Comparison of ENCODE assay signal across 1 cellular context in genomic region chrX:56557376-56557929, GRCh38.
TF ChIP-seq lines count a peak whose summit lies in the region.

No MANE protein-coding gene starts in this region.

TF ChIP-seq in HEK293, 187 proteins besides CTCF, POLR2A, EP300 and RAD21 (continued from another document and continues in another):
- no peak for TF ChIP-seq ZNF202 (tag by site-specific recombination; IDR thresholded peaks at IDR 0.05; ENCODE audit: borderline replicate concordance)
- TF ChIP-seq HOXC10 (CRISPR knock-in tag; IDR thresholded peaks at IDR 0.05), result no peak
- no peak for TF ChIP-seq ZNF26 (tag by site-specific recombination; IDR thresholded peaks at IDR 0.05)
- TF ChIP-seq ZNF596 (tag by site-specific recombination; IDR thresholded peaks at IDR 0.05), result no peak
- TF ChIP-seq ZNF350 (tag by site-specific recombination; IDR thresholded peaks at IDR 0.05), result no peak
- TF ChIP-seq GLIS1 (tag by site-specific recombination; IDR thresholded peaks at IDR 0.05), result no peak
- TF ChIP-seq ZNF555 (tag by site-specific recombination; conservative IDR thresholded peaks at IDR 0.05), result peak; percentile 81
- no peak for TF ChIP-seq ZNF473 (tag by site-specific recombination; IDR thresholded peaks at IDR 0.05)
- TF ChIP-seq ZNF274 (IDR thresholded peaks at IDR 0.05; ENCODE audit: low read length), result no peak
- TF ChIP-seq ZNF274 (tag by site-specific recombination; IDR thresholded peaks at IDR 0.05; ENCODE audit: borderline replicate concordance), result no peak
- TF ChIP-seq ZNF354C (tag by site-specific recombination; IDR thresholded peaks at IDR 0.05; ENCODE audit: borderline replicate concordance, low read depth), result no peak
- no peak for TF ChIP-seq ZNF449 (tag by site-specific recombination; IDR thresholded peaks at IDR 0.05)
- TF ChIP-seq ZNF76 (tag by site-specific recombination; IDR thresholded peaks at IDR 0.05; ENCODE audit: borderline replicate concordance, low read depth), result no peak
- no peak for TF ChIP-seq MYNN (tag by site-specific recombination; IDR thresholded peaks at IDR 0.05; ENCODE audit: borderline replicate concordance)
- TF ChIP-seq TCF7L2 (IDR thresholded peaks at IDR 0.05; ENCODE audit: borderline replicate concordance, low read depth, low read length), result no peak
- TF ChIP-seq GLI4 (tag by site-specific recombination; IDR thresholded peaks at IDR 0.05), result no peak
- TF ChIP-seq SCRT1 (tag by site-specific recombination; IDR thresholded peaks at IDR 0.05; ENCODE audit: borderline replicate concordance), result no peak
- peak; percentile 82 for TF ChIP-seq ZNF426 (tag by site-specific recombination; IDR thresholded peaks at IDR 0.05)
- TF ChIP-seq ZBTB17 (tag by site-specific recombination; IDR thresholded peaks at IDR 0.05), result no peak
- no peak for TF ChIP-seq PRDM1 (tag by site-specific recombination; IDR thresholded peaks at IDR 0.05)
- TF ChIP-seq ZBTB6 (tag by site-specific recombination; IDR thresholded peaks at IDR 0.05), result no peak
- no peak for TF ChIP-seq PRDM4 (tag by site-specific recombination; IDR thresholded peaks at IDR 0.05)
- no peak for TF ChIP-seq YY2 (tag by site-specific recombination; IDR thresholded peaks at IDR 0.05)
- no peak for TF ChIP-seq KLF17 (tag by site-specific recombination; IDR thresholded peaks at IDR 0.05)
- TF ChIP-seq ZNF394 (tag by site-specific recombination; IDR thresholded peaks at IDR 0.05; ENCODE audit: borderline replicate concordance), result peak; percentile 87
- TF ChIP-seq SP7 (tag by site-specific recombination; IDR thresholded peaks at IDR 0.05), result no peak
- no peak for TF ChIP-seq ZFP3 (tag by site-specific recombination; IDR thresholded peaks at IDR 0.05; ENCODE audit: low read depth)
- no peak for TF ChIP-seq ZNF488 (tag by site-specific recombination; IDR thresholded peaks at IDR 0.05)
- TF ChIP-seq ZNF544 (tag by site-specific recombination; IDR thresholded peaks at IDR 0.05), result no peak
- 0 out of 2 replicates have a peak, but pooled peaks have one; percentile 24 for TF ChIP-seq AEBP2 (tag by site-specific recombination; IDR thresholded peaks at IDR 0.05; ENCODE audit: borderline replicate concordance)
- no peak for TF ChIP-seq ELK4 (IDR thresholded peaks at IDR 0.05; ENCODE audit: borderline replicate concordance, low read depth, low read length)
- no peak for TF ChIP-seq ZBTB1 (tag by site-specific recombination; IDR thresholded peaks at IDR 0.05)
- no peak for TF ChIP-seq ZNF292 (tag by site-specific recombination; IDR thresholded peaks at IDR 0.05; ENCODE audit: borderline replicate concordance, low read depth)
- TF ChIP-seq EGR2 (tag by site-specific recombination; IDR thresholded peaks at IDR 0.05; ENCODE audit: low read depth), result no peak
- peak; percentile 55; the same call in 1 of the 2 replicates for TF ChIP-seq ZNF140 (tag by site-specific recombination; IDR thresholded peaks at IDR 0.05)
- TF ChIP-seq ATF2 (tag by site-specific recombination; IDR thresholded peaks at IDR 0.05; ENCODE audit: low read depth), result no peak
- TF ChIP-seq MZF1 (tag by site-specific recombination; IDR thresholded peaks at IDR 0.05; ENCODE audit: borderline replicate concordance), result no peak
- TF ChIP-seq ZSCAN30 (tag by site-specific recombination; IDR thresholded peaks at IDR 0.05), result no peak
- TF ChIP-seq ZNF16 (tag by site-specific recombination; IDR thresholded peaks at IDR 0.05; ENCODE audit: low read depth), result no peak
- no peak for TF ChIP-seq ZNF747 (tag by site-specific recombination; IDR thresholded peaks at IDR 0.05)
- TF ChIP-seq ZFHX2 (tag by site-specific recombination; conservative IDR thresholded peaks at IDR 0.05), result no peak
- no peak for TF ChIP-seq SCRT2 (tag by site-specific recombination; IDR thresholded peaks at IDR 0.05)
- TF ChIP-seq ZNF24 (tag by site-specific recombination; IDR thresholded peaks at IDR 0.05), result no peak
- TF ChIP-seq INSM2 (tag by site-specific recombination; IDR thresholded peaks at IDR 0.05), result no peak
- TF ChIP-seq RBAK (tag by site-specific recombination; IDR thresholded peaks at IDR 0.05), result no peak
- TF ChIP-seq ZNF658 (tag by site-specific recombination; IDR thresholded peaks at IDR 0.05), result no peak
- no peak for TF ChIP-seq ZNF138 (tag by site-specific recombination; IDR thresholded peaks at IDR 0.05; ENCODE audit: borderline replicate concordance)
- TF ChIP-seq ZNF404 (tag by site-specific recombination; IDR thresholded peaks at IDR 0.05), result no peak
- no peak for TF ChIP-seq ZNF248 (tag by site-specific recombination; IDR thresholded peaks at IDR 0.05)
- TF ChIP-seq ZNF48 (tag by site-specific recombination; IDR thresholded peaks at IDR 0.05), result no peak
- no peak for TF ChIP-seq ZNF280D (tag by site-specific recombination; IDR thresholded peaks at IDR 0.05)
